In the genomic region with DNA sequence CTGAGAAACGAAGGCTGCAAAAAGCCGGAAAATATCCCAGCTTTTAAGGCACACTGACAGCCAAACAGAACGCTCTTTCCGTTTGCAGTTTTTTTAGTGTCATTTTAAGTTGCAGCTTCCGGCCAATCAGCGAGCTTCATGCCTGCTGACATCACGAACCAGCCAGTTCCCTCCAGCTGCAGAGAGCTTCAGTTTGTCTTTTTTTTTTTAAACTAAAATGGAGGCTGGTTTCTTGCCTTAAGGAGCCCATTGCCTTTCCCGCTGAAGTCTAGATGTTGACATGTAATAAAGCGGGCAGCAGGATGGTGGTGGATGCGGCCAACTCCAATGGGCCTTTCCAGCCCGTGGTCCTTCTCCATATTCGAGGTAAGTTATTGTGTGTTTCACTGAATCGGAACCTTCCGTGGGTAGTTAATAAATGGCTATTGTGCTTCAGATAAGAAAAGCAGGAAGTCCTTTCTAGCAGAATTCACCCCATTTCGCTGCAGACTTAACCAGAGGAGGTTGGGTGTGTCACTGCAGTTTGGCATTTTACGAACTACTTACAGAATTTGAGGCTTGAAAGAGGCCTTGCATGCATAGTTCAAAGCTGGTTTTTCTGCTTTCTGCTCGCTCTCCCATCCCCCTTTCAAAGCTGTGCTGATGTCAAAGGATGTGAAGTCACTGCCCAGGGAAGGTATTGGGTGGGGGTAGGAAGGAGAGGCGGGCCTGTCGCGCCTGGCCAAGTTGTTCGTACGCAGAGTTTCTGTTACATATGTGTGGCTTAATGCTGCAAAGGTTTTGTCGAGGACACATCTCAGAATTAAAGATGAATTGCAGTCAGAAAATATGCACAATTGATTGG, we compare ENCODE assay signal across 1 cellular context.
A peak's percentile ranks its signal among the peaks of the same experiment; 100 is the strongest.
TF ChIP-seq lines count a peak whose summit lies in the region.

No MANE protein-coding gene starts in this region.

TF ChIP-seq in HepG2, 621 proteins besides CTCF, POLR2A, EP300 and RAD21 (continued from another document and continues in another):
- TF ChIP-seq, protein P1, sequence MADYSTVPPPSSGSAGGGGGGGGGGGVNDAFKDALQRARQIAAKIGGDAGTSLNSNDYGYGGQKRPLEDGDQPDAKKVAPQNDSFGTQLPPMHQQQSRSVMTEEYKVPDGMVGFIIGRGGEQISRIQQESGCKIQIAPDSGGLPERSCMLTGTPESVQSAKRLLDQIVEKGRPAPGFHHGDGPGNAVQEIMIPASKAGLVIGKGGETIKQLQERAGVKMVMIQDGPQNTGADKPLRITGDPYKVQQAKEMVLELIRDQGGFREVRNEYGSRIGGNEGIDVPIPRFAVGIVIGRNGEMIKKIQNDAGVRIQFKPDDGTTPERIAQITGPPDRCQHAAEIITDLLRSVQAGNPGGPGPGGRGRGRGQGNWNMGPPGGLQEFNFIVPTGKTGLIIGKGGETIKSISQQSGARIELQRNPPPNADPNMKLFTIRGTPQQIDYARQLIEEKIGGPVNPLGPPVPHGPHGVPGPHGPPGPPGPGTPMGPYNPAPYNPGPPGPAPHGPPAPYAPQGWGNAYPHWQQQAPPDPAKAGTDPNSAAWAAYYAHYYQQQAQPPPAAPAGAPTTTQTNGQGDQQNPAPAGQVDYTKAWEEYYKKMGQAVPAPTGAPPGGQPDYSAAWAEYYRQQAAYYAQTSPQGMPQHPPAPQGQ (CRISPR knock-in tag; IDR thresholded peaks at IDR 0.05; ENCODE audit: borderline replicate concordance), result no peak
- 0 out of 2 replicates have a peak, but pooled peaks have one; percentile 52 for TF ChIP-seq MZF1 (CRISPR knock-in tag; IDR thresholded peaks at IDR 0.05; ENCODE audit: borderline replicate concordance)
- TF ChIP-seq ZNF839 (CRISPR knock-in tag; IDR thresholded peaks at IDR 0.05; ENCODE audit: borderline replicate concordance), result no peak
- TF ChIP-seq ZNF619 (CRISPR knock-in tag; IDR thresholded peaks at IDR 0.05), result no peak
- TF ChIP-seq ZNF337 (CRISPR knock-in tag; IDR thresholded peaks at IDR 0.05; ENCODE audit: borderline replicate concordance, low read depth), result no peak
- TF ChIP-seq, protein P2, sequence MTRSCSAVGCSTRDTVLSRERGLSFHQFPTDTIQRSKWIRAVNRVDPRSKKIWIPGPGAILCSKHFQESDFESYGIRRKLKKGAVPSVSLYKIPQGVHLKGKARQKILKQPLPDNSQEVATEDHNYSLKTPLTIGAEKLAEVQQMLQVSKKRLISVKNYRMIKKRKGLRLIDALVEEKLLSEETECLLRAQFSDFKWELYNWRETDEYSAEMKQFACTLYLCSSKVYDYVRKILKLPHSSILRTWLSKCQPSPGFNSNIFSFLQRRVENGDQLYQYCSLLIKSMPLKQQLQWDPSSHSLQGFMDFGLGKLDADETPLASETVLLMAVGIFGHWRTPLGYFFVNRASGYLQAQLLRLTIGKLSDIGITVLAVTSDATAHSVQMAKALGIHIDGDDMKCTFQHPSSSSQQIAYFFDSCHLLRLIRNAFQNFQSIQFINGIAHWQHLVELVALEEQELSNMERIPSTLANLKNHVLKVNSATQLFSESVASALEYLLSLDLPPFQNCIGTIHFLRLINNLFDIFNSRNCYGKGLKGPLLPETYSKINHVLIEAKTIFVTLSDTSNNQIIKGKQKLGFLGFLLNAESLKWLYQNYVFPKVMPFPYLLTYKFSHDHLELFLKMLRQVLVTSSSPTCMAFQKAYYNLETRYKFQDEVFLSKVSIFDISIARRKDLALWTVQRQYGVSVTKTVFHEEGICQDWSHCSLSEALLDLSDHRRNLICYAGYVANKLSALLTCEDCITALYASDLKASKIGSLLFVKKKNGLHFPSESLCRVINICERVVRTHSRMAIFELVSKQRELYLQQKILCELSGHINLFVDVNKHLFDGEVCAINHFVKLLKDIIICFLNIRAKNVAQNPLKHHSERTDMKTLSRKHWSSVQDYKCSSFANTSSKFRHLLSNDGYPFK (CRISPR knock-in tag; IDR thresholded peaks at IDR 0.05; ENCODE audit: borderline replicate concordance), result peak; percentile 70; the same call in 1 of the 2 replicates
- TF ChIP-seq ELF4 (CRISPR knock-in tag; IDR thresholded peaks at IDR 0.05; ENCODE audit: borderline replicate concordance), result peak; percentile 90; the same call in 1 of the 2 replicates
- 0 out of 2 replicates have a peak, but pooled peaks have one; percentile 57 for TF ChIP-seq SP140L (CRISPR knock-in tag; IDR thresholded peaks at IDR 0.05; ENCODE audit: borderline replicate concordance)
- no peak for TF ChIP-seq HNRNPH1 (optimal IDR thresholded peaks at IDR 0.05; ENCODE audit: low read depth, low read length)
- TF ChIP-seq PHF21A (CRISPR knock-in tag; IDR thresholded peaks at IDR 0.05), result peak; percentile 50; the same call in 1 of the 2 replicates
- TF ChIP-seq ZNF678 (CRISPR knock-in tag; IDR thresholded peaks at IDR 0.05), result no peak
- peak; percentile 8; the same call in 1 of the 2 replicates for TF ChIP-seq MAFF (IDR thresholded peaks at IDR 0.05; ENCODE audit: low read depth, low read length)
- TF ChIP-seq GTF3A (CRISPR knock-in tag; conservative IDR thresholded peaks at IDR 0.05), result no peak
- no peak for TF ChIP-seq MYNN (CRISPR knock-in tag; IDR thresholded peaks at IDR 0.05; ENCODE audit: low read depth)
- TF ChIP-seq NCOR1 (IDR thresholded peaks at IDR 0.05; ENCODE audit: borderline replicate concordance, low read length), result peak; percentile 30; the same call in 1 of the 2 replicates
- TF ChIP-seq, protein P3, sequence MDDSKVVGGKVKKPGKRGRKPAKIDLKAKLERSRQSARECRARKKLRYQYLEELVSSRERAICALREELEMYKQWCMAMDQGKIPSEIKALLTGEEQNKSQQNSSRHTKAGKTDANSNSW (CRISPR knock-in tag; IDR thresholded peaks at IDR 0.05; ENCODE audit: borderline replicate concordance), result no peak
- no peak for TF ChIP-seq RBM22 (optimal IDR thresholded peaks at IDR 0.05; ENCODE audit: low read length)
- no peak for TF ChIP-seq ZMYM3 (CRISPR knock-in tag; IDR thresholded peaks at IDR 0.05)
- TF ChIP-seq, protein P4, sequence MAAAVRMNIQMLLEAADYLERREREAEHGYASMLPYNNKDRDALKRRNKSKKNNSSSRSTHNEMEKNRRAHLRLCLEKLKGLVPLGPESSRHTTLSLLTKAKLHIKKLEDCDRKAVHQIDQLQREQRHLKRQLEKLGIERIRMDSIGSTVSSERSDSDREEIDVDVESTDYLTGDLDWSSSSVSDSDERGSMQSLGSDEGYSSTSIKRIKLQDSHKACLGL (CRISPR knock-in tag; IDR thresholded peaks at IDR 0.05), result no peak
- no peak for TF ChIP-seq NFE2L1 (CRISPR knock-in tag; IDR thresholded peaks at IDR 0.05; ENCODE audit: borderline replicate concordance)
- TF ChIP-seq FOXA3 (CRISPR knock-in tag; IDR thresholded peaks at IDR 0.05), result 0 out of 2 replicates have a peak, but pooled peaks have one; percentile 31
- TF ChIP-seq STAT5B (CRISPR knock-in tag; IDR thresholded peaks at IDR 0.05), result 0 out of 2 replicates have a peak, but pooled peaks have one; percentile 59
- no peak for TF ChIP-seq ARNTL (CRISPR knock-in tag; IDR thresholded peaks at IDR 0.05)
- TF ChIP-seq, protein P5, sequence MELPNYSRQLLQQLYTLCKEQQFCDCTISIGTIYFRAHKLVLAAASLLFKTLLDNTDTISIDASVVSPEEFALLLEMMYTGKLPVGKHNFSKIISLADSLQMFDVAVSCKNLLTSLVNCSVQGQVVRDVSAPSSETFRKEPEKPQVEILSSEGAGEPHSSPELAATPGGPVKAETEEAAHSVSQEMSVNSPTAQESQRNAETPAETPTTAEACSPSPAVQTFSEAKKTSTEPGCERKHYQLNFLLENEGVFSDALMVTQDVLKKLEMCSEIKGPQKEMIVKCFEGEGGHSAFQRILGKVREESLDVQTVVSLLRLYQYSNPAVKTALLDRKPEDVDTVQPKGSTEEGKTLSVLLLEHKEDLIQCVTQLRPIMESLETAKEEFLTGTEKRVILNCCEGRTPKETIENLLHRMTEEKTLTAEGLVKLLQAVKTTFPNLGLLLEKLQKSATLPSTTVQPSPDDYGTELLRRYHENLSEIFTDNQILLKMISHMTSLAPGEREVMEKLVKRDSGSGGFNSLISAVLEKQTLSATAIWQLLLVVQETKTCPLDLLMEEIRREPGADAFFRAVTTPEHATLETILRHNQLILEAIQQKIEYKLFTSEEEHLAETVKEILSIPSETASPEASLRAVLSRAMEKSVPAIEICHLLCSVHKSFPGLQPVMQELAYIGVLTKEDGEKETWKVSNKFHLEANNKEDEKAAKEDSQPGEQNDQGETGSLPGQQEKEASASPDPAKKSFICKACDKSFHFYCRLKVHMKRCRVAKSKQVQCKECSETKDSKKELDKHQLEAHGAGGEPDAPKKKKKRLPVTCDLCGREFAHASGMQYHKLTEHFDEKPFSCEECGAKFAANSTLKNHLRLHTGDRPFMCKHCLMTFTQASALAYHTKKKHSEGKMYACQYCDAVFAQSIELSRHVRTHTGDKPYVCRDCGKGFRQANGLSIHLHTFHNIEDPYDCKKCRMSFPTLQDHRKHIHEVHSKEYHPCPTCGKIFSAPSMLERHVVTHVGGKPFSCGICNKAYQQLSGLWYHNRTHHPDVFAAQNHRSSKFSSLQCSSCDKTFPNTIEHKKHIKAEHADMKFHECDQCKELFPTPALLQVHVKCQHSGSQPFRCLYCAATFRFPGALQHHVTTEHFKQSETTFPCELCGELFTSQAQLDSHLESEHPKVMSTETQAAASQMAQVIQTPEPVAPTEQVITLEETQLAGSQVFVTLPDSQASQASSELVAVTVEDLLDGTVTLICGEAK (IDR thresholded peaks at IDR 0.05), result no peak
- TF ChIP-seq, protein P5 (CRISPR knock-in tag; IDR thresholded peaks at IDR 0.05), result peak; percentile 69
- no peak for TF ChIP-seq GATA4 (IDR thresholded peaks at IDR 0.05; ENCODE audit: borderline replicate concordance, low read depth)
- no peak for TF ChIP-seq TCF7L2 (IDR thresholded peaks at IDR 0.05; ENCODE audit: low read depth, low read length)
- TF ChIP-seq ZNF615 (CRISPR knock-in tag; IDR thresholded peaks at IDR 0.05; ENCODE audit: borderline replicate concordance), result no peak
- TF ChIP-seq, protein P6, sequence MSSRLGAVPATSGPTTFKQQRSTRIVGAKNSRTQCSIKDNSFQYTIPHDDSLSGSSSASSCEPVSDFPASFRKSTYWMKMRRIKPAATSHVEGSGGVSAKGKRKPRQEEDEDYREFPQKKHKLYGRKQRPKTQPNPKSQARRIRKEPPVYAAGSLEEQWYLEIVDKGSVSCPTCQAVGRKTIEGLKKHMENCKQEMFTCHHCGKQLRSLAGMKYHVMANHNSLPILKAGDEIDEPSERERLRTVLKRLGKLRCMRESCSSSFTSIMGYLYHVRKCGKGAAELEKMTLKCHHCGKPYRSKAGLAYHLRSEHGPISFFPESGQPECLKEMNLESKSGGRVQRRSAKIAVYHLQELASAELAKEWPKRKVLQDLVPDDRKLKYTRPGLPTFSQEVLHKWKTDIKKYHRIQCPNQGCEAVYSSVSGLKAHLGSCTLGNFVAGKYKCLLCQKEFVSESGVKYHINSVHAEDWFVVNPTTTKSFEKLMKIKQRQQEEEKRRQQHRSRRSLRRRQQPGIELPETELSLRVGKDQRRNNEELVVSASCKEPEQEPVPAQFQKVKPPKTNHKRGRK (CRISPR knock-in tag; IDR thresholded peaks at IDR 0.05), result no peak
- TF ChIP-seq ZFP41 (CRISPR knock-in tag; IDR thresholded peaks at IDR 0.05; ENCODE audit: borderline replicate concordance), result no peak
- TF ChIP-seq, protein P7, sequence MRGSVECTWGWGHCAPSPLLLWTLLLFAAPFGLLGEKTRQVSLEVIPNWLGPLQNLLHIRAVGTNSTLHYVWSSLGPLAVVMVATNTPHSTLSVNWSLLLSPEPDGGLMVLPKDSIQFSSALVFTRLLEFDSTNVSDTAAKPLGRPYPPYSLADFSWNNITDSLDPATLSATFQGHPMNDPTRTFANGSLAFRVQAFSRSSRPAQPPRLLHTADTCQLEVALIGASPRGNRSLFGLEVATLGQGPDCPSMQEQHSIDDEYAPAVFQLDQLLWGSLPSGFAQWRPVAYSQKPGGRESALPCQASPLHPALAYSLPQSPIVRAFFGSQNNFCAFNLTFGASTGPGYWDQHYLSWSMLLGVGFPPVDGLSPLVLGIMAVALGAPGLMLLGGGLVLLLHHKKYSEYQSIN (CRISPR knock-in tag; IDR thresholded peaks at IDR 0.05; ENCODE audit: borderline replicate concordance), result no peak
- TF ChIP-seq ZNF747 (CRISPR knock-in tag; IDR thresholded peaks at IDR 0.05; ENCODE audit: borderline replicate concordance), result peak; percentile 88; the same call in 1 of the 2 replicates
- TF ChIP-seq MIER2 (CRISPR knock-in tag; IDR thresholded peaks at IDR 0.05), result no peak
- peak; percentile 66; the same call in 1 of the 2 replicates for TF ChIP-seq CHD2 (IDR thresholded peaks at IDR 0.05; ENCODE audit: low read depth, low read length)
- no peak for TF ChIP-seq ZNF616 (CRISPR knock-in tag; IDR thresholded peaks at IDR 0.05; ENCODE audit: low read depth)
- peak; percentile 80 for TF ChIP-seq KDM5A (IDR thresholded peaks at IDR 0.05; ENCODE audit: borderline replicate concordance, low read length)
- TF ChIP-seq, protein P8, sequence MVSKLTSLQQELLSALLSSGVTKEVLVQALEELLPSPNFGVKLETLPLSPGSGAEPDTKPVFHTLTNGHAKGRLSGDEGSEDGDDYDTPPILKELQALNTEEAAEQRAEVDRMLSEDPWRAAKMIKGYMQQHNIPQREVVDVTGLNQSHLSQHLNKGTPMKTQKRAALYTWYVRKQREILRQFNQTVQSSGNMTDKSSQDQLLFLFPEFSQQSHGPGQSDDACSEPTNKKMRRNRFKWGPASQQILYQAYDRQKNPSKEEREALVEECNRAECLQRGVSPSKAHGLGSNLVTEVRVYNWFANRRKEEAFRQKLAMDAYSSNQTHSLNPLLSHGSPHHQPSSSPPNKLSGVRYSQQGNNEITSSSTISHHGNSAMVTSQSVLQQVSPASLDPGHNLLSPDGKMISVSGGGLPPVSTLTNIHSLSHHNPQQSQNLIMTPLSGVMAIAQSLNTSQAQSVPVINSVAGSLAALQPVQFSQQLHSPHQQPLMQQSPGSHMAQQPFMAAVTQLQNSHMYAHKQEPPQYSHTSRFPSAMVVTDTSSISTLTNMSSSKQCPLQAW (CRISPR knock-in tag; IDR thresholded peaks at IDR 0.05), result no peak; the same call in 1 of the 2 replicates
- TF ChIP-seq HOXA3 (CRISPR knock-in tag; IDR thresholded peaks at IDR 0.05), result peak; percentile 83
